Comparison of ENCODE assay signal across 1 cellular context in genomic region chr16:79845734-79846135, GRCh38.
TF ChIP-seq lines count a peak whose summit lies in the region.

No MANE protein-coding gene starts in this region.

TF ChIP-seq in K562, 482 proteins besides CTCF, POLR2A, EP300 and RAD21 (continued from another document):
- TF ChIP-seq ZZZ3 (IDR thresholded peaks at IDR 0.05) = 0 out of 2 replicates have a peak, but pooled peaks have one; percentile 12
- peak; percentile 56; the same call in 1 of the 2 replicates for TF ChIP-seq ZNF175 (CRISPR knock-in tag; IDR thresholded peaks at IDR 0.05; ENCODE audit: low read depth)
- TF ChIP-seq NFYB (IDR thresholded peaks at IDR 0.05; ENCODE audit: extremely low read depth, insufficient read length) = peak; percentile 47
- TF ChIP-seq PKNOX1 (IDR thresholded peaks at IDR 0.05) = peak; percentile 50
- TF ChIP-seq MTA3 (IDR thresholded peaks at IDR 0.05; ENCODE audit: borderline replicate concordance) = 0 out of 2 replicates have a peak, but pooled peaks have one; percentile 31
- TF ChIP-seq YBX1 (IDR thresholded peaks at IDR 0.05) = no peak
- TF ChIP-seq SMAD3 (CRISPR knock-in tag; conservative IDR thresholded peaks at IDR 0.05) = 0 out of 2 replicates have a peak, but pooled peaks have one; percentile 11
- TF ChIP-seq CREBBP (IDR thresholded peaks at IDR 0.05; ENCODE audit: low read depth, low read length) = no peak
- TF ChIP-seq ZHX1 (conservative IDR thresholded peaks at IDR 0.05; ENCODE audit: low read length) = no peak
- no peak for TF ChIP-seq CBFA2T2 (conservative IDR thresholded peaks at IDR 0.05)
- no peak for TF ChIP-seq ZC3H8 (IDR thresholded peaks at IDR 0.05)
- no peak for TF ChIP-seq ZKSCAN3 (CRISPR knock-in tag; IDR thresholded peaks at IDR 0.05)
- peak; percentile 68; the same call in 1 of the 2 replicates for TF ChIP-seq PML (IDR thresholded peaks at IDR 0.05; ENCODE audit: low read length)
- peak; percentile 100 for TF ChIP-seq ZNF316 (IDR thresholded peaks at IDR 0.05)
- peak; percentile 88; the same call in 1 of the 2 replicates for TF ChIP-seq L3MBTL2 (IDR thresholded peaks at IDR 0.05)
- peak; percentile 70 to 74 for TF ChIP-seq MNT (conservative IDR thresholded peaks at IDR 0.05)
